Comparison of ENCODE assay signal across 14 cellular contexts in genomic region chr19:6663236-6664187, GRCh38. TPM values are rescaled to one million over a fixed set of nuclear protein-coding genes. Genes with fewer than 3 reads are reported as not detected.
DNase-seq lines count a peak whose midpoint lies in the region; ATAC-seq lines count a peak whose summit lies in the region.
"Had no signal": no experiment of that assay in that cellular context is flagged by ENCODE, and none has a peak within 500 bp of the region (broad histone marks: within the 10 kb centered on the region; RNA-seq: fewer than 3 reads in every experiment).

No MANE protein-coding gene starts in this region.

- peak; percentile 5 to 16 for ATAC-seq in activated T-cell treated with anti-CD3 and anti-CD28 coated beads, Interleukin-2, amount 50 U/mL, for 4 hours
- peak; percentile 79 for ATAC-seq in stimulated activated effector memory CD8-positive, alpha-beta T cell treated with anti-CD3 and anti-CD28 coated beads, Interleukin-12 subunit alpha, Interleukin-12 subunit beta, amount 100 ng/mL, for 72 hours
- ATAC-seq in HG02970 (IDR thresholded peaks at IDR 0.05; ENCODE audit: low FRiP score, unreplicated experiment) = no peak
- no peak for ATAC-seq in HG02884 (IDR thresholded peaks at IDR 0.05; ENCODE audit: unreplicated experiment)
- ATAC-seq: naive thymus-derived CD8-positive, alpha-beta T cell; stimulated activated memory B cell treated with anti-CD40 and anti-IgM and Interleukin-4, amounts not matched to agents 10 μg/mL and 1 μg/mL and 100 μg/mL, for 72 hours had no signal

- peak overlapping the region; percentile 48 for H3K27ac Mint-ChIP-seq in dendritic cell treated with granulocyte-macrophage colony-stimulating factor and Interleukin-4, amounts not matched to agents 40 ng/mL and 50 ng/mL, for 4 days
- H3K27ac Mint-ChIP-seq in stimulated activated effector memory CD8-positive, alpha-beta T cell treated with anti-CD3 and anti-CD28 coated beads, Interleukin-12 subunit alpha, Interleukin-12 subunit beta, amount 100 ng/mL, for 72 hours = no peak overlapping the region
- H3K27ac Mint-ChIP-seq: stimulated activated memory B cell treated with anti-CD40 and anti-IgM and Interleukin-4, amounts not matched to agents 10 μg/mL and 1 μg/mL and 100 μg/mL, for 72 hours had no signal

- H3K4me3 Mint-ChIP-seq in activated T-cell treated with anti-CD3 and anti-CD28 coated beads, Interleukin-2, amount 50 U/mL, for 4 hours = no peak overlapping the region
- H3K4me3 Mint-ChIP-seq in dendritic cell treated with granulocyte-macrophage colony-stimulating factor and Interleukin-4, amounts not matched to agents 40 ng/mL and 50 ng/mL, for 4 days = no peak overlapping the region
- H3K4me3 Mint-ChIP-seq in stimulated activated effector memory CD8-positive, alpha-beta T cell treated with anti-CD3 and anti-CD28 coated beads, Interleukin-12 subunit alpha, Interleukin-12 subunit beta, amount 100 ng/mL, for 72 hours = no peak overlapping the region
- H3K4me3 Mint-ChIP-seq: naive thymus-derived CD8-positive, alpha-beta T cell; stimulated activated memory B cell treated with anti-CD40 and anti-IgM and Interleukin-4, amounts not matched to agents 10 μg/mL and 1 μg/mL and 100 μg/mL, for 72 hours had no signal

- H3K36me3 Mint-ChIP-seq in activated T-cell treated with anti-CD3 and anti-CD28 coated beads, Interleukin-2, amount 50 U/mL, for 4 hours (ENCODE audit: insufficient read depth) = peaks cover 32% of the 10 kb centered on the region
- peaks cover 11% of the 10 kb centered on the region for H3K36me3 Mint-ChIP-seq in dendritic cell treated with granulocyte-macrophage colony-stimulating factor and Interleukin-4, amounts not matched to agents 40 ng/mL and 50 ng/mL, for 4 days (ENCODE audit: low read depth)
- peaks cover 12% of the 10 kb centered on the region for H3K36me3 Mint-ChIP-seq in stimulated activated effector memory CD8-positive, alpha-beta T cell treated with anti-CD3 and anti-CD28 coated beads, Interleukin-12 subunit alpha, Interleukin-12 subunit beta, amount 100 ng/mL, for 72 hours
- H3K36me3 Mint-ChIP-seq: stimulated activated memory B cell treated with anti-CD40 and anti-IgM and Interleukin-4, amounts not matched to agents 10 μg/mL and 1 μg/mL and 100 μg/mL, for 72 hours had no signal

- H3K4me1 Mint-ChIP-seq in activated T-cell treated with anti-CD3 and anti-CD28 coated beads, Interleukin-2, amount 50 U/mL, for 4 hours (ENCODE audit: low read depth) = peaks cover 20% of the 10 kb centered on the region
- peaks cover 12% of the 10 kb centered on the region for H3K4me1 Mint-ChIP-seq in dendritic cell treated with granulocyte-macrophage colony-stimulating factor and Interleukin-4, amounts not matched to agents 40 ng/mL and 50 ng/mL, for 4 days (ENCODE audit: low read depth)
- H3K4me1 Mint-ChIP-seq in stimulated activated effector memory CD8-positive, alpha-beta T cell treated with anti-CD3 and anti-CD28 coated beads, Interleukin-12 subunit alpha, Interleukin-12 subunit beta, amount 100 ng/mL, for 72 hours = peaks cover 16% of the 10 kb centered on the region

- no peak for DNase-seq in activated T-cell treated with anti-CD3 and anti-CD28 coated beads, Interleukin-2, amount 50 U/mL, for 4 hours
- DNase-seq in activated T-cell treated with anti-CD3 and anti-CD28 coated beads, Interleukin-2, amount 50 U/mL, for 1 hour = no peak
- DNase-seq in RPMI7951 (ENCODE audit: low read depth) = peak; percentile 22
- peak in 1 of 2 donors; percentile 82 for DNase-seq in stimulated activated effector memory CD8-positive, alpha-beta T cell treated with anti-CD3 and anti-CD28 coated beads, Interleukin-12 subunit alpha, Interleukin-12 subunit beta, amount 100 ng/mL, for 72 hours (ENCODE audit: low spot score in 2 of 2)
- DNase-seq in NCI-H2227 (lab: John Stamatoyannopoulos, UW; ENCODE audit: unreplicated experiment) = no peak
- DNase-seq: AML-193; naive thymus-derived CD8-positive, alpha-beta T cell; SHP77 treated with DMSO at 0.1 percent for 48 hours; small intestine had no signal

- H3K27me3 Mint-ChIP-seq in activated T-cell treated with anti-CD3 and anti-CD28 coated beads, Interleukin-2, amount 50 U/mL, for 4 hours (ENCODE audit: low read depth) = no peaks in the 10 kb centered on the region
- peaks cover 35% of the 10 kb centered on the region for H3K27me3 Mint-ChIP-seq in dendritic cell treated with granulocyte-macrophage colony-stimulating factor and Interleukin-4, amounts not matched to agents 40 ng/mL and 50 ng/mL, for 4 days

- intact Hi-C loops in dendritic cell treated with granulocyte-macrophage colony-stimulating factor and Interleukin-4, amounts not matched to agents 40 ng/mL and 50 ng/mL, for 4 days (cut with micrococcal nuclease) = no loop called here

- no peaks in the 10 kb centered on the region for H3K9me3 Mint-ChIP-seq in activated T-cell treated with anti-CD3 and anti-CD28 coated beads, Interleukin-2, amount 50 U/mL, for 4 hours
- no peaks in the 10 kb centered on the region for H3K9me3 Mint-ChIP-seq in dendritic cell treated with granulocyte-macrophage colony-stimulating factor and Interleukin-4, amounts not matched to agents 40 ng/mL and 50 ng/mL, for 4 days
- H3K9me3 Mint-ChIP-seq in stimulated activated effector memory CD8-positive, alpha-beta T cell treated with anti-CD3 and anti-CD28 coated beads, Interleukin-12 subunit alpha, Interleukin-12 subunit beta, amount 100 ng/mL, for 72 hours = no peaks in the 10 kb centered on the region
- H3K9me3 Mint-ChIP-seq: naive thymus-derived CD8-positive, alpha-beta T cell; stimulated activated memory B cell treated with anti-CD40 and anti-IgM and Interleukin-4, amounts not matched to agents 10 μg/mL and 1 μg/mL and 100 μg/mL, for 72 hours had no signal

RNA-seq across cellular contexts. Expression of gene TNFSF14, which starts 6.4 kb away (rescaled TPM):
- 100 to 1,000 TPM; 244 to 279 (median 255) TPM for total RNA-seq in activated T-cell treated with anti-CD3 and anti-CD28 coated beads, Interleukin-2, amount 50 U/mL, for 4 hours
- total RNA-seq in RPMI7951 (2014; rRNA removed; shearing (Covaris generic)) = not detected in 2 replicates
- total RNA-seq: cardiac muscle cell had no signal

RNA-seq across cellular contexts. Expression of gene C3, which starts 56.9 kb away (rescaled TPM):
- total RNA-seq in activated T-cell treated with anti-CD3 and anti-CD28 coated beads, Interleukin-2, amount 50 U/mL, for 4 hours = 1 to 10 TPM; 6.5 to 7.4 (median 6.7) TPM
- total RNA-seq in RPMI7951 (2014; rRNA removed; shearing (Covaris generic)) = 0.68 and 0.72 TPM in 2 replicates

Comparison
In these comparisons a context has a peak if more than half of its experiments do, and no peak if none do; other contexts are left out.
1. ATAC-seq: peak in activated T-cell treated with anti-CD3 and anti-CD28 coated beads, Interleukin-2, amount 50 U/mL, for 4 hours (2 of 2) and stimulated activated effector memory CD8-positive, alpha-beta T cell treated with anti-CD3 and anti-CD28 coated beads, Interleukin-12 subunit alpha, Interleukin-12 subunit beta, amount 100 ng/mL, for 72 hours (single experiment); none in HG02970 (single experiment) and HG02884 (single experiment).
2. RNA of gene TNFSF14, which starts 6.4 kb away (total RNA-seq): 244 to 279 TPM in activated T-cell treated with anti-CD3 and anti-CD28 coated beads, Interleukin-2, amount 50 U/mL, for 4 hours; not detected in RPMI7951; every median in the first group is over 100 times any median in the second.